In the genomic region with DNA sequence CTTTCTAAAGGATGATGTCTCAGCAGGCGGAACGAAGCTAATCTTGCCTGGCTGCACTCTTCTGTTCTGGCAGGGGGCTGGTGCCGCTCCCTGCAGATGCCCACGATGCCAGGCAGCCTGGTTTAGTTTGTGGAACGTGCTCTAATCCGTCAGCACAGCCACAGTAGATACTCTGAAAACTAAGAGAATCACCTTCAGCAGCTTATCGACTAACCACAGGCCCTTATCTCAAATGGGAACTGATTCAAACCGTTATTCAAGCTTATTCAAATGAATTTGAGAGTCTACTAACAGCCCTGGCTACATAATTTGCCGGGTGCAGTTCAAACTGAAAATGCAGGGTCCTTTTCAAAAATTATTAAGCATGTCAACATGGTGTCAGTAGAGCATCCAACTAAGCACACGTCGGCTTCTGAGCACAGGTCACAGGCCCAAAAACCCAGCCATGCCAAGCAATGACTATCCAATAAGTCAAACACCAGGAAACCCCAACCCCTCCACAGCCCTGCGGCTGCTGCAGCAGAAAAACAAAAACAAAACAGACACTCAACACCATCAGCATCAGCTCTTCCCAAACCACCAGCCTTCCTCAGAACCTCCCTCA, we compare ENCODE assay signal across 8 cellular contexts.
A peak's percentile ranks its signal among the peaks of the same experiment; 100 is the strongest.
DNase-seq lines count a peak whose midpoint lies in the region; ATAC-seq and TF ChIP-seq lines count a peak whose summit lies in the region.

No MANE protein-coding gene starts in this region.

- TF ChIP-seq CTCF in Loucy (conservative IDR thresholded peaks at IDR 0.05; ENCODE audit: low read length) (no peak), astrocyte of the spinal cord (IDR thresholded peaks at IDR 0.05; ENCODE audit: low read depth, low read length) (no peak), transverse colon (IDR thresholded peaks at IDR 0.05) (no peak)

- DNase-seq in astrocyte of the spinal cord (ENCODE audit: low read depth, low spot score) (peak; percentile 7), mesendoderm (peak; percentile 33), transverse colon (no peak), T1000 (lab: John Stamatoyannopoulos, UW) (no peak)

- no peaks in the 10 kb centered on the region for H3K9me2 ChIP-seq in Loucy (replicated peaks; ENCODE audit: low read depth, low read length)

- H3K36me3 ChIP-seq in Loucy (ENCODE audit: insufficient read depth, low read length) (no peaks in the 10 kb centered on the region), mesendoderm (ENCODE audit: control insufficient read depth, insufficient read depth, low read length) (no peaks in the 10 kb centered on the region), transverse colon (no peaks in the 10 kb centered on the region)

- H4K5ac ChIP-seq in mesendoderm (ENCODE audit: low read length), result no peak overlapping the region

- H3K4me1 ChIP-seq in Loucy (ENCODE audit: insufficient read depth, low read length, poor library complexity, severe bottlenecking), result no peaks in the 10 kb centered on the region
- peaks cover 8% of the 10 kb centered on the region for H3K4me1 ChIP-seq in mesendoderm (ENCODE audit: control insufficient read depth, low read depth, low read length)
- H3K4me1 ChIP-seq in transverse colon, result peaks cover 0 to 30% (median 12%) of the 10 kb centered on the region in 4 donors

- no peak overlapping the region for H3K27ac ChIP-seq in mesendoderm (ENCODE audit: low read depth, low read length)
- peak overlapping the region; percentile 74 to 91 (median 86) for H3K27ac ChIP-seq in transverse colon

- H3K4ac ChIP-seq in mesendoderm (ENCODE audit: low read depth, low read length), result no peak overlapping the region

- no peak overlapping the region for H3K9ac ChIP-seq in Loucy (ENCODE audit: low read depth, low read length, poor library complexity, severe bottlenecking)
- no peak overlapping the region for H3K9ac ChIP-seq in mesendoderm (ENCODE audit: low read length)

- intact Hi-C loops in transverse colon (cut with DNase I; ENCODE audit: low total_unique reads), result no loop called here

- ATAC-seq in GM18867 (IDR thresholded peaks at IDR 0.05; ENCODE audit: unreplicated experiment) (peak; percentile 70), GM18861 (IDR thresholded peaks at IDR 0.05; ENCODE audit: unreplicated experiment) (no peak), GM18505 (IDR thresholded peaks at IDR 0.05; ENCODE audit: unreplicated experiment) (no peak)

- H3K27me3 ChIP-seq in Loucy (ENCODE audit: insufficient read depth, low read length, poor library complexity, severe bottlenecking) (no peaks in the 10 kb centered on the region), mesendoderm (ENCODE audit: insufficient read depth, low read length, poor library complexity) (no peaks in the 10 kb centered on the region), transverse colon (peaks cover 13% of the 10 kb centered on the region)

- no peaks in the 10 kb centered on the region for H4K20me1 ChIP-seq in Loucy (ENCODE audit: insufficient read depth, low read length, poor library complexity, severe bottlenecking)

- H2BK120ac ChIP-seq in mesendoderm (ENCODE audit: low read depth, low read length), result no peak overlapping the region

- no peak for TF ChIP-seq EP300 in transverse colon (IDR thresholded peaks at IDR 0.05; ENCODE audit: low read depth)

- TF ChIP-seq POLR2A in transverse colon (IDR thresholded peaks at IDR 0.05) (no peak), GM18505 (IDR thresholded peaks at IDR 0.05; ENCODE audit: borderline replicate concordance, extremely low read depth, insufficient read depth, insufficient read length) (no peak)

- H3K56ac ChIP-seq in mesendoderm (ENCODE audit: low read length), result peak overlapping the region; percentile 54

- H2BK15ac ChIP-seq in mesendoderm (replicated peaks; ENCODE audit: low read depth), result no peak overlapping the region

- WGBS in mesendoderm (ENCODE audit: extremely low coverage, insufficient coverage, low lambda C conversion rate), result no CpG with 5 or more reads among the region's 12 CpGs
- WGBS in transverse colon (ENCODE audit: low coverage in 1 of 2), 2 donors, result 45 to 67% methylated on average over 5 to 12 of the region's 12 CpGs

- peak overlapping the region; percentile 84 for H2AFZ ChIP-seq in Loucy (ENCODE audit: low read length)

- no peaks in the 10 kb centered on the region for H3K79me1 ChIP-seq in mesendoderm (ENCODE audit: low read length)

- H3K79me2 ChIP-seq in Loucy (ENCODE audit: insufficient read depth, low read length), result no peaks in the 10 kb centered on the region
- no peaks in the 10 kb centered on the region for H3K79me2 ChIP-seq in mesendoderm (ENCODE audit: control insufficient read depth, insufficient read depth, low read length)

- H3K18ac ChIP-seq in mesendoderm (ENCODE audit: low read length), result peak overlapping the region; percentile 100

- H3F3A ChIP-seq in Loucy (ENCODE audit: low read depth), result no peaks in the 10 kb centered on the region

- in situ Hi-C loops in astrocyte of the spinal cord (cut with HindIII; ENCODE audit: low sequenced_read_pairs) (no loop called here), transverse colon (cut with MboI; ENCODE audit: low pct_ligation_motif_present in 1 of 4, low pct_unique_long_range_greater_than_20kb in 1 of 4, low sequenced_read_pairs in 3 of 4) (no loop called here)

- no peak overlapping the region for H2BK5ac ChIP-seq in mesendoderm (ENCODE audit: low read length)

- H2AK5ac ChIP-seq in mesendoderm (ENCODE audit: low read length), result no peak overlapping the region

- H4K8ac ChIP-seq in mesendoderm (ENCODE audit: low read depth, low read length), result no peak overlapping the region

- peak overlapping the region; percentile 60 for H3K4me2 ChIP-seq in Loucy (ENCODE audit: low read depth, low read length, poor library complexity, severe bottlenecking)
- no peak overlapping the region for H3K4me2 ChIP-seq in mesendoderm (ENCODE audit: low read length)

- H3K4me3 ChIP-seq in Loucy (ENCODE audit: low read length, poor library complexity, severe bottlenecking) (peak overlapping the region; percentile 66), astrocyte of the spinal cord (ENCODE audit: low read depth, low read length) (no peak overlapping the region), mesendoderm (ENCODE audit: low read length) (no peak overlapping the region), transverse colon (peak overlapping the region in 1 of 4 donors; percentile 58)

- H3K9me3 ChIP-seq in Loucy (ENCODE audit: insufficient read depth, low read depth, low read length) (no peaks in the 10 kb centered on the region), transverse colon (no peaks in the 10 kb centered on the region)

- no peak overlapping the region for H3K23ac ChIP-seq in mesendoderm (ENCODE audit: low read length)

Comparison
In these comparisons a context has a peak if more than half of its experiments do, and no peak if none do; other contexts are left out.
1. DNase-seq: peak in astrocyte of the spinal cord (single experiment) and mesendoderm (single experiment); none in transverse colon (single experiment) and T1000 (single experiment).